Comparison of ENCODE assay signal across 8 cellular contexts in genomic region chr7:149624006-149624405, GRCh38.
A peak's percentile ranks its signal among the peaks of the same experiment; 100 is the strongest.
DNase-seq lines count a peak whose midpoint lies in the region; ATAC-seq, FAIRE-seq and TF ChIP-seq lines count a peak whose summit lies in the region.

No MANE protein-coding gene starts in this region.

- peak overlapping the region; percentile 74 for H3K27ac ChIP-seq in GM12878 (ENCODE audit: control insufficient read depth, insufficient read depth)

- RAD21 ChIA-PET in GM12878 (lab: Charles Lee; ENCODE audit: unreplicated experiment), result interaction anchor here (0.8 to 1.9 kb wide), 5 partner anchors 25 to 362 kb away, joined by 3 to 7 read pairs (median 3); partner anchors contain the start of gene ZNF783

- BruUV-seq in GM12878 (replicated peaks; lab: Mats Ljungman, UMichigan), result no TSS peak

- SMC1A ChIA-PET in GM12878 (lab: Charles Lee; ENCODE audit: uncharacterized antibody, unreplicated experiment), result interaction anchor here (1.0 to 3.4 kb wide), 4 partner anchors 13 to 201 kb away, joined by 3 to 17 read pairs (median 5); no protein-coding TSS in a partner anchor

- H3K9me3 ChIP-seq in GM12878 (replicated peaks; ENCODE audit: control insufficient read depth, insufficient read depth, low read length), result no peaks in the 10 kb centered on the region

- H3K4me2 ChIP-seq in GM12878 (ENCODE audit: control insufficient read depth, insufficient read depth), result peak overlapping the region; percentile 82

- peak overlapping the region; percentile 85 for H3K9ac ChIP-seq in GM12878 (ENCODE audit: control insufficient read depth, insufficient read depth, low read length)

- POLR2A ChIA-PET in GM12878 (lab: Charles Lee), result interaction anchor here (0.8 kb wide), 1 partner anchor 23 kb away, joined by 4 read pairs; no protein-coding TSS in a partner anchor

- no peak for TF ChIP-seq POLR2A in GM12878 (IDR thresholded peaks at IDR 0.05; ENCODE audit: low read depth, low read length)

- peak overlapping the region; percentile 94; the same call in 1 of the 2 replicates for H2AFZ ChIP-seq in GM12878 (ENCODE audit: control insufficient read depth, low read depth, low read length)

- TF ChIP-seq RAD21 in GM12878 (IDR thresholded peaks at IDR 0.05; ENCODE audit: insufficient read depth, low read depth, low read length), result no peak

- in situ Hi-C loops in GM12878 (cut with MboI), result no loop called here

- intact Hi-C loops in GM12878 (cut with micrococcal nuclease; ENCODE audit: unreplicated experiment), result loop anchor here (1.0 to 5.0 kb wide), 5 partner anchors 24 to 477 kb away; partner anchors contain the start of genes ZNF398, ZNF746 and ZNF783

- CTCF ChIA-PET in GM12878 (lab: Yijun Ruan, JAX), result interaction anchor here (0.8 to 2.8 kb wide), 14 partner anchors 19 to 558 kb away, joined by 3 to 13 read pairs (median 4); partner anchors contain the start of gene ZNF783

- ATAC-seq in HG03095 (IDR thresholded peaks at IDR 0.05; ENCODE audit: unreplicated experiment) (peak; percentile 23), GM12878 (peak; percentile 22)

- under 1% methylated on average over 25 of the region's 28 CpGs for WGBS in GM12878 (ENCODE audit: insufficient coverage, insufficient replicate concordance, low lambda C conversion rate, missing lambda C conversion rate)

- peak; percentile 8 for DNase-seq in NCI-H2171 treated with DMSO at 0.1 percent for 48 hours (lab: John Stamatoyannopoulos, UW)
- DNase-seq in NCI-H2171 (lab: John Stamatoyannopoulos, UW), result no peak
- peak; percentile 20 to 49 (median 25) for DNase-seq in T-helper 1 cell
- DNase-seq in GM12878 (ENCODE audit: low read depth, low spot score), result no peak
- peak; percentile 18 for DNase-seq in iPS-NIHi7 (ENCODE audit: extremely low spot score)
- peak; percentile 10 to 18 for DNase-seq in stimulated activated CD4-positive, alpha-beta T cell treated with anti-CD3 and anti-CD28 coated beads, Interleukin-15, amount 100 ng/mL, for 1 hour (ENCODE audit: low read depth in 1 of 2, low spot score in 1 of 2)
- DNase-seq in NK-92 treated with Interleukin-12 subunit alpha and Interleukin-12 subunit beta, amount 100 ng/mL, for 24 hours (lab: John Stamatoyannopoulos, UW), result no peak

- H3K4me1 ChIP-seq in GM12878 (ENCODE audit: control insufficient read depth, insufficient read depth, low read length), result peaks cover 24% of the 10 kb centered on the region

- peaks cover 5 to 10% of the 10 kb centered on the region in 2 experiments; a peak in 3 of 4 replicates for H3K36me3 ChIP-seq in GM12878 (ENCODE audit: control insufficient read depth in 2 of 2, insufficient read depth in 2 of 2, low read length in 1 of 2)

- FAIRE-seq in GM12878 (lab: Jason Lieb, UNC), result no peak

- H3K27me3 ChIP-seq in GM12878 (replicated peaks in 1 of 2; ENCODE audit: control insufficient read depth in 2 of 2, insufficient read depth in 2 of 2, low read length in 1 of 2), result peaks cover 0 to 3% of the 10 kb centered on the region in 2 experiments; a peak in 2 of 4 replicates

- no peak for TF ChIP-seq EP300 in GM12878 (IDR thresholded peaks at IDR 0.05; ENCODE audit: borderline replicate concordance in 1 of 2, control insufficient read depth in 1 of 2, low read depth in 2 of 2, low read length in 2 of 2)

- TF ChIP-seq CTCF in GM12878 (IDR thresholded peaks at IDR 0.05 in 2 of 3, conservative IDR thresholded peaks at IDR 0.05 in 1 of 3; ENCODE audit: control insufficient read depth in 2 of 3, extremely low read depth in 1 of 3, insufficient read depth in 1 of 3, low read depth in 3 of 3, low read length in 3 of 3), result peak in 1 of 3 experiments; percentile 20; a peak in 1 of 6 replicates

- peak overlapping the region; percentile 99 for H3K4me3 ChIP-seq in GM12878

- peaks cover 3% of the 10 kb centered on the region for H4K20me1 ChIP-seq in GM12878 (ENCODE audit: control insufficient read depth, insufficient read depth)

- H3K79me2 ChIP-seq in GM12878 (ENCODE audit: control insufficient read depth, insufficient read depth, low read length), result peaks cover 41% of the 10 kb centered on the region

TF ChIP-seq in GM12878, 131 proteins besides CTCF, POLR2A, EP300 and RAD21:
- no peak for TF ChIP-seq CBX3 (IDR thresholded peaks at IDR 0.05; ENCODE audit: borderline replicate concordance, low read depth)
- TF ChIP-seq EGR1 (IDR thresholded peaks at IDR 0.05; ENCODE audit: borderline replicate concordance in 1 of 2, low read depth in 2 of 2, low read length in 2 of 2), result 0 out of 3 replicates have a peak, but pooled peaks of 1 of the 2 experiments have one; percentile 14

Comparison
In these comparisons a context has a peak if more than half of its experiments do, and no peak if none do; other contexts are left out.
1. DNase-seq: peak in NCI-H2171 treated with DMSO at 0.1 percent for 48 hours (single experiment), T-helper 1 cell (5 of 5), iPS-NIHi7 (single experiment) and stimulated activated CD4-positive, alpha-beta T cell treated with anti-CD3 and anti-CD28 coated beads, Interleukin-15, amount 100 ng/mL, for 1 hour (2 of 2); none in NCI-H2171 (single experiment), GM12878 (single experiment) and NK-92 treated with Interleukin-12 subunit alpha and Interleukin-12 subunit beta, amount 100 ng/mL, for 24 hours (single experiment).